Comparison of ENCODE assay signal across 19 cellular contexts in genomic region chr11:69650832-69651344, GRCh38. TPM values are rescaled to one million over a fixed set of nuclear protein-coding genes. Genes with fewer than 3 reads are reported as not detected.
A peak's percentile ranks its signal among the peaks of the same experiment; 100 is the strongest.
DNase-seq lines count a peak whose midpoint lies in the region; ATAC-seq and TF ChIP-seq lines count a peak whose summit lies in the region.
"Had no signal": no experiment of that assay in that cellular context is flagged by ENCODE, and none has a peak within 500 bp of the region (broad histone marks: within the 10 kb centered on the region; RNA-seq: fewer than 3 reads in every experiment).

No MANE protein-coding gene starts in this region.

- 85% methylated on average over 23 of the region's 23 CpGs for WGBS in right cardiac atrium
- WGBS in mesenchymal stem cell = 95% methylated on average over 22 of the region's 23 CpGs
- 82 to 90% (median 87%) methylated on average over 20 to 23 of the region's 23 CpGs for WGBS in spleen, 5 donors

- peaks cover 24% of the 10 kb centered on the region for H3K79me1 ChIP-seq in mesenchymal stem cell (replicated peaks; ENCODE audit: low read length, poor library complexity, severe bottlenecking)

- H3K27ac ChIP-seq in right cardiac atrium (ENCODE audit: low read length) = no peak overlapping the region
- H3K27ac ChIP-seq in SK-N-MC = peak overlapping the region; percentile 98
- peak overlapping the region; percentile 6 for H3K27ac ChIP-seq in mesenchymal stem cell (ENCODE audit: low read length, poor library complexity, severe bottlenecking)
- H3K27ac ChIP-seq in spleen = no peak overlapping the region
- H3K27ac ChIP-seq: HL-60 had no signal

- H2BK12ac ChIP-seq in mesenchymal stem cell (ENCODE audit: low read length in 2 of 2) = peak overlapping the region in 1 of 2 experiments; percentile 67

- intact Hi-C loops in right cardiac atrium (cut with DNase I) = no loop called here
- intact Hi-C loops in left ventricle myocardium superior (cut with micrococcal nuclease) = no loop called here
- intact Hi-C loops in spleen (cut with DNase I; ENCODE audit: low total_unique reads) = no loop called here

- H3K14ac ChIP-seq in mesenchymal stem cell (ENCODE audit: low read length in 2 of 2) = no peak overlapping the region

- H3K36me3 ChIP-seq in SK-N-MC (ENCODE audit: insufficient read depth, low read length) (peaks cover 84% of the 10 kb centered on the region), mesenchymal stem cell (ENCODE audit: control insufficient read depth in 1 of 2, insufficient read depth in 2 of 2, low read depth in 1 of 2, low read length in 2 of 2) (peaks cover 84 to 88% of the 10 kb centered on the region in 2 experiments), spleen (peaks cover 0 to 86% (median 41%) of the 10 kb centered on the region in 6 donors)

- TF ChIP-seq CTCF in spleen (IDR thresholded peaks at IDR 0.05 in 8 of 11, conservative IDR thresholded peaks at IDR 0.05 in 3 of 11) = no peak

- no peak overlapping the region for H3K4me2 ChIP-seq in mesenchymal stem cell (ENCODE audit: low read length, poor library complexity, severe bottlenecking)

- peak; percentile 8 to 42 (median 35) for DNase-seq in right cardiac atrium
- DNase-seq in left ventricle myocardium superior = no peak
- DNase-seq in SK-N-MC (ENCODE audit: low read depth, low spot score) = no peak
- no peak for DNase-seq in mesenchymal stem cell
- DNase-seq in spleen = peak; percentile 54
- no peak for DNase-seq in amniotic stem cell (lab: John Stamatoyannopoulos, UW)
- DNase-seq in NCI-H2171 treated with DMSO at 0.1 percent for 48 hours (lab: John Stamatoyannopoulos, UW) = no peak
- DNase-seq: C1 segment of cervical spinal cord; DMS 273 treated with DMSO at 0.1 percent for 48 hours; GDM1; H9; NCI-H1105 treated with DMSO at 0.1 percent for 48 hours; NCI-H1694 treated with DMSO at 0.1 percent for 48 hours; NCI-H345; NCI-H526 treated with DMSO at 0.1 percent for 48 hours; NK-92 treated with Interleukin-12 subunit alpha and Interleukin-12 subunit beta, amount 100 ng/mL, for 24 hours had no signal

- no peak overlapping the region for H3K18ac ChIP-seq in mesenchymal stem cell (ENCODE audit: low read depth in 1 of 2, low read length in 2 of 2)

- no peak overlapping the region for H3K4ac ChIP-seq in mesenchymal stem cell (ENCODE audit: low read depth in 1 of 2, low read length in 2 of 2)

- no peak overlapping the region for H2BK120ac ChIP-seq in mesenchymal stem cell (ENCODE audit: low read depth, low read length)

- no peaks in the 10 kb centered on the region for H3K9me3 ChIP-seq in right cardiac atrium (ENCODE audit: control insufficient read depth, low read length)
- H3K9me3 ChIP-seq in SK-N-MC (ENCODE audit: low read depth, low read length) = no peaks in the 10 kb centered on the region
- no peaks in the 10 kb centered on the region for H3K9me3 ChIP-seq in mesenchymal stem cell (ENCODE audit: control insufficient read depth, low read length)
- no peaks in the 10 kb centered on the region for H3K9me3 ChIP-seq in spleen

- peak overlapping the region; percentile 9 for H2BK15ac ChIP-seq in mesenchymal stem cell (ENCODE audit: low read depth, poor library complexity, severe bottlenecking)

- H3K27me3 ChIP-seq in right cardiac atrium (ENCODE audit: control insufficient read depth, insufficient read depth) (no peaks in the 10 kb centered on the region), mesenchymal stem cell (ENCODE audit: control insufficient read depth in 1 of 2, insufficient read depth in 1 of 2, low read length in 2 of 2) (no peaks in the 10 kb centered on the region), spleen (replicated peaks in 1 of 7) (no peaks in the 10 kb centered on the region)

- no peak for ATAC-seq in right cardiac atrium
- ATAC-seq in left ventricle myocardium superior = no peak
- ATAC-seq in GM21619 (IDR thresholded peaks at IDR 0.05; ENCODE audit: unreplicated experiment) = no peak

- TF ChIP-seq POLR2A in spleen (IDR thresholded peaks at IDR 0.05) = no peak

- H3K23ac ChIP-seq in mesenchymal stem cell (ENCODE audit: low read length in 2 of 2) = no peak overlapping the region

- peaks cover 3% of the 10 kb centered on the region for H3K4me1 ChIP-seq in right cardiac atrium (ENCODE audit: control insufficient read depth, insufficient read depth, low read length)
- peaks cover 15% of the 10 kb centered on the region for H3K4me1 ChIP-seq in mesenchymal stem cell (ENCODE audit: control insufficient read depth, insufficient read depth, low read depth, low read length)
- H3K4me1 ChIP-seq in spleen = peaks cover 5 to 39% (median 13%) of the 10 kb centered on the region in 6 donors

- H2BK5ac ChIP-seq in mesenchymal stem cell (ENCODE audit: low read depth, low read length, poor library complexity, severe bottlenecking) = no peak overlapping the region

- no peak overlapping the region for H4K8ac ChIP-seq in mesenchymal stem cell (ENCODE audit: low read length)

- no peak overlapping the region for H3K9ac ChIP-seq in SK-N-MC (ENCODE audit: insufficient read length)
- H3K9ac ChIP-seq in mesenchymal stem cell (ENCODE audit: low read length) = peak overlapping the region; percentile 100

- no peak overlapping the region for H3K4me3 ChIP-seq in right cardiac atrium (ENCODE audit: low read length)
- H3K4me3 ChIP-seq in SK-N-MC = no peak overlapping the region
- H3K4me3 ChIP-seq in mesenchymal stem cell (ENCODE audit: insufficient read depth in 1 of 2, low read depth in 1 of 2, low read length in 2 of 2) = no peak overlapping the region
- no peak overlapping the region for H3K4me3 ChIP-seq in spleen

- no peak overlapping the region for H2AFZ ChIP-seq in mesenchymal stem cell (ENCODE audit: low read depth, low read length)

- H4K91ac ChIP-seq in mesenchymal stem cell (ENCODE audit: low read length) = no peak overlapping the region

- H2AK5ac ChIP-seq in mesenchymal stem cell (ENCODE audit: low read length, severe bottlenecking) = no peak overlapping the region

RNA-seq across cellular contexts. Expression of gene CCND1, which starts 9.9 kb away (rescaled TPM):
- 100 to 1,000 TPM; 113 to 149 (median 142) TPM for total RNA-seq in right cardiac atrium
- polyA plus RNA-seq in right cardiac atrium = 55.9 TPM
- 162 TPM for total RNA-seq in left ventricle myocardium superior
- 324 TPM for polyA plus RNA-seq in mesenchymal stem cell (2013, experiment 1 of 2)
- polyA plus RNA-seq in mesenchymal stem cell (2013, experiment 2 of 2) = 321 TPM
- 10 to 100 TPM; 14.3 to 96.6 (median 60.5) TPM for total RNA-seq in spleen
- 10 to 100 TPM in 1 of 3 donors, 1 to 10 TPM in 2; 4.3 to 22.7 (median 6.4) TPM for polyA plus RNA-seq in spleen

RNA-seq across cellular contexts. Expression of gene LTO1, which starts 24.3 kb away (rescaled TPM):
- total RNA-seq in right cardiac atrium = 10 to 100 TPM in 3 of 4 donors, 1 to 10 TPM in 1; 8.7 to 13.6 (median 10.6) TPM
- 10.1 TPM for polyA plus RNA-seq in right cardiac atrium
- total RNA-seq in left ventricle myocardium superior = 10.9 TPM
- 12.8 TPM for polyA plus RNA-seq in mesenchymal stem cell (2013, experiment 1 of 2)
- polyA plus RNA-seq in mesenchymal stem cell (2013, experiment 2 of 2) = 12.4 TPM
- 10 to 100 TPM; 21.0 to 41.4 (median 31.3) TPM for total RNA-seq in spleen
- polyA plus RNA-seq in spleen = 10 to 100 TPM; 17.5 to 32.3 (median 30.8) TPM

RNA-seq across cellular contexts. Expression of gene FGF19, which starts 52.9 kb away (rescaled TPM):
- total RNA-seq in right cardiac atrium (not detected), left ventricle myocardium superior (not detected), spleen (not detected)
- polyA plus RNA-seq in right cardiac atrium (not detected), spleen (not detected)
- polyA plus RNA-seq in mesenchymal stem cell (2013, experiment 1 of 2) = not detected
- 0.01 TPM for polyA plus RNA-seq in mesenchymal stem cell (2013, experiment 2 of 2)
- total RNA-seq: OCI-LY7 had no signal

Comparison
In these comparisons a context has a peak if more than half of its experiments do, and no peak if none do; other contexts are left out.
1. DNase-seq: peak in right cardiac atrium (3 of 3) and spleen (single experiment); none in left ventricle myocardium superior (single experiment), SK-N-MC (single experiment), mesenchymal stem cell (single experiment), amniotic stem cell (single experiment) and NCI-H2171 treated with DMSO at 0.1 percent for 48 hours (single experiment).
2. H3K27ac ChIP-seq: peak in SK-N-MC (single experiment) and mesenchymal stem cell (single experiment); none in right cardiac atrium (single experiment) and spleen (0 of 8).